9 cellular contexts compared by ENCODE assay signal in genomic region chr7:107973861-107974260, GRCh38. TPM values are rescaled to one million over a fixed set of nuclear protein-coding genes. Genes with fewer than 3 reads are reported as not detected.
"Had no signal": no experiment of that assay in that cellular context is flagged by ENCODE, and none has a peak within 500 bp of the region (broad histone marks: within the 10 kb centered on the region; RNA-seq: fewer than 3 reads in every experiment).

No MANE protein-coding gene starts in this region.

- DNase-seq: activated CD4-positive, alpha-beta T cell treated with anti-CD3 and anti-CD28 coated beads, Interleukin-2, amount 10 ng/mL, durations not matched to agents 7 days and 5 days; activated CD4-positive, CD25-positive, alpha-beta regulatory T cell; amniotic stem cell; dorsolateral prefrontal cortex; foreskin keratinocyte; left lung; stimulated activated CD4-positive, alpha-beta T cell treated with anti-CD3 and anti-CD28 coated beads, Interleukin-4, amount 100 ng/mL, for 1 hour had no signal

- H3K4me3 ChIP-seq: dorsolateral prefrontal cortex, left lung had no signal

- H3K27ac ChIP-seq: dorsolateral prefrontal cortex had no signal

- H3K27me3 ChIP-seq: dorsolateral prefrontal cortex, foreskin keratinocyte, left lung had no signal

- H3K9me3 ChIP-seq: left lung had no signal

- ATAC-seq: left lung had no signal

- FAIRE-seq: keratinocyte had no signal

RNA-seq across cellular contexts. Expression of gene LAMB1, which starts 29.1 kb away (rescaled TPM):
- total RNA-seq: activated CD4-positive, alpha-beta T cell treated with anti-CD3 and anti-CD28 coated beads, Interleukin-2, amount 10 ng/mL, durations not matched to agents 7 days and 5 days; T-helper 2 cell treated with Interferon-gamma antibody and Interleukin-4, amounts not matched to agents 100 ng/mL and 5 ng/mL, for 36 hours had no signal
